In the genomic region with DNA sequence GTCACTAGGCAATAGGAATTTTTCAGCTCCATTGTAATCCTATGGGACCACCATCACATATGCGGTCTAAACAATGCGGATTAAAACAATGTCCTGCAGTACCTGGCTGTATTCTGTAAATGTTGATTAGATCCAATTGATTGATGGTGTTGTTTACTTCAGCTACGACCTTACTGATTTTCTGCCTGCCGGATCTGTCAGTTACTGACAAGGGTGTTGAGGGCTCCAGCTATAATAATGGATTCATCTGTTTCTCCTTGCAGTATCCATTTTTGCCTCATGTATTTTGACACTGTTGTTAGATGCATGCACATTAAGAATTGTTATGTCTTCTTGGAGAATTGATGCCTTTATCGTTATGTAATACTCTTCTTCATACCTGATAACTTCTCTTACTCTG, we compare ENCODE assay signal across 21 cellular contexts. TPM values are rescaled to one million over a fixed set of nuclear protein-coding genes. Genes with fewer than 3 reads are reported as not detected.
DNase-seq lines count a peak whose midpoint lies in the region; ATAC-seq, FAIRE-seq and TF ChIP-seq lines count a peak whose summit lies in the region.
"Had no signal": no experiment of that assay in that cellular context is flagged by ENCODE, and none has a peak within 500 bp of the region (broad histone marks: within the 10 kb centered on the region; RNA-seq: fewer than 3 reads in every experiment).

No MANE protein-coding gene starts in this region.

- no peaks in the 10 kb centered on the region for H3K27me3 ChIP-seq in H1 (replicated peaks in 1 of 4; ENCODE audit: control insufficient read depth in 3 of 4, extremely low read depth in 1 of 4, insufficient read depth in 3 of 4, low read length in 3 of 4)

- no peaks in the 10 kb centered on the region for H3K9me3 Mint-ChIP-seq in activated naive CD8-positive, alpha-beta T cell (ENCODE audit: low read depth)
- no peaks in the 10 kb centered on the region for H3K9me3 Mint-ChIP-seq in activated naive CD8-positive, alpha-beta T cell treated with anti-CD3 and anti-CD28 coated beads, Interleukin-2, amount 50 U/mL, for 24 hours
- H3K9me3 Mint-ChIP-seq: GM23338 had no signal

- WGBS in H1 (ENCODE audit: extremely low coverage in 1 of 2, insufficient coverage in 1 of 2, insufficient read length in 1 of 2, insufficient replicate concordance in 2 of 2, low coverage in 1 of 2, low lambda C conversion rate in 2 of 2, missing lambda C conversion rate in 1 of 2), 2 experiments = 75% methylated on average over 5 of the region's 5 CpGs; no CpG with 5 or more reads in 1 of the 2 experiments

- TF ChIP-seq EP300 in H1 (IDR thresholded peaks at IDR 0.05; ENCODE audit: borderline replicate concordance in 1 of 2, low read depth in 2 of 2, low read length in 2 of 2) = no peak

- TF ChIP-seq CTCF in H1 (IDR thresholded peaks at IDR 0.05; ENCODE audit: control extremely low read depth in 1 of 3, insufficient read depth in 1 of 3, low read depth in 1 of 3, low read length in 3 of 3) = no peak

- no peak overlapping the region for H2BK20ac ChIP-seq in H1 (ENCODE audit: low read length)

- no peak overlapping the region for H3K56ac ChIP-seq in H1 (replicated peaks; ENCODE audit: insufficient read length, low read depth, low read length)

- no peak for ATAC-seq in activated naive CD8-positive, alpha-beta T cell treated with anti-CD3 and anti-CD28 coated beads, Interleukin-2, amount 50 U/mL, for 24 hours
- ATAC-seq: GM23338, K562, PC-3 had no signal

- no peak overlapping the region for H3K4me2 ChIP-seq in H1 (ENCODE audit: insufficient read depth in 1 of 2, low read depth in 2 of 2, low read length in 2 of 2)
- H3K4me2 ChIP-seq: GM23338, SK-N-SH had no signal

- H2AK5ac ChIP-seq in H1 (ENCODE audit: low read depth, low read length) = no peak overlapping the region

- H3K14ac ChIP-seq in H1 (ENCODE audit: insufficient read length) = no peak overlapping the region

- POLR2A ChIA-PET in H1 (lab: Charles Lee; ENCODE audit: partially characterized antibody) = interaction anchor here (0.8 to 1.0 kb wide), 3 partner anchors 10 to 141 kb away, joined by 3 to 4 read pairs (median 3); no protein-coding TSS in a partner anchor

- no peak overlapping the region for H2BK5ac ChIP-seq in H1 (ENCODE audit: low read depth, low read length)

- TF ChIP-seq POLR2A in H1 (IDR thresholded peaks at IDR 0.05; ENCODE audit: control extremely low read depth in 1 of 2, low read depth in 2 of 2, low read length in 2 of 2) = no peak

- no peaks in the 10 kb centered on the region for H3K27me3 Mint-ChIP-seq in activated naive CD8-positive, alpha-beta T cell
- H3K27me3 Mint-ChIP-seq in activated naive CD8-positive, alpha-beta T cell treated with anti-CD3 and anti-CD28 coated beads, Interleukin-2, amount 50 U/mL, for 24 hours = no peaks in the 10 kb centered on the region

- H3K36me3 Mint-ChIP-seq in activated naive CD8-positive, alpha-beta T cell = peaks cover 5% of the 10 kb centered on the region
- peaks cover 22% of the 10 kb centered on the region for H3K36me3 Mint-ChIP-seq in activated naive CD8-positive, alpha-beta T cell treated with anti-CD3 and anti-CD28 coated beads, Interleukin-2, amount 50 U/mL, for 24 hours (ENCODE audit: low read depth)

- H2BK15ac ChIP-seq in H1 (ENCODE audit: low read length) = no peak overlapping the region

- no peak overlapping the region for H3K18ac ChIP-seq in H1 (ENCODE audit: extremely low read depth, low read length)

- no peaks in the 10 kb centered on the region for H3K36me3 ChIP-seq in H1 (ENCODE audit: control insufficient read depth in 2 of 4, insufficient read depth in 4 of 4, low read length in 3 of 4)

- H3K4me1 ChIP-seq in H1 (replicated peaks in 1 of 4; ENCODE audit: control insufficient read depth in 3 of 4, insufficient read depth in 4 of 4, low read length in 3 of 4) = peaks cover 0 to 8% (median 0%) of the 10 kb centered on the region in 4 experiments; a peak in 2 of 7 replicates

- no peaks in the 10 kb centered on the region for H3K9me3 ChIP-seq in H1 (ENCODE audit: insufficient read depth in 2 of 2, low read depth in 1 of 2, low read length in 1 of 2)
- H3K9me3 ChIP-seq: SK-N-SH had no signal

- H3K23ac ChIP-seq in H1 (ENCODE audit: insufficient read length) = no peak overlapping the region

- H3K79me2 ChIP-seq in H1 (ENCODE audit: control insufficient read depth in 1 of 2, insufficient read depth in 2 of 2, low read length in 2 of 2) = peaks cover 0 to 64% of the 10 kb centered on the region in 2 experiments; a peak in 2 of 4 replicates

- no peak overlapping the region for H3K4me3 Mint-ChIP-seq in activated naive CD8-positive, alpha-beta T cell
- H3K4me3 Mint-ChIP-seq in activated naive CD8-positive, alpha-beta T cell treated with anti-CD3 and anti-CD28 coated beads, Interleukin-2, amount 50 U/mL, for 24 hours = no peak overlapping the region
- H3K4me3 Mint-ChIP-seq: CD14-positive monocyte, GM23338 had no signal

- FAIRE-seq in GM19239 (lab: Jason Lieb, UNC) = peak; percentile 11
- FAIRE-seq in H1 (lab: Jason Lieb, UNC) = peak; percentile 58
- FAIRE-seq: K562 had no signal

- peaks cover 0 to 2% of the 10 kb centered on the region in 2 experiments for H4K20me1 ChIP-seq in H1 (replicated peaks in 1 of 2; ENCODE audit: control insufficient read depth in 1 of 2, insufficient read depth in 2 of 2, low read length in 2 of 2)

- no peak overlapping the region for H4K91ac ChIP-seq in H1 (replicated peaks; ENCODE audit: insufficient read length, low read length)

- H3K79me1 ChIP-seq in H1 (ENCODE audit: low read depth, low read length) = no peaks in the 10 kb centered on the region

- H3K9ac ChIP-seq in H1 (replicated peaks in 1 of 4; ENCODE audit: extremely low read depth in 1 of 4, low read depth in 3 of 4, low read length in 3 of 4) = no peak overlapping the region
- H3K9ac ChIP-seq: SK-N-SH had no signal

- no peak overlapping the region for H3K4ac ChIP-seq in H1 (replicated peaks; ENCODE audit: insufficient read length, low read depth, low read length)

- DNase-seq in activated naive CD8-positive, alpha-beta T cell treated with anti-CD3 and anti-CD28 coated beads, Interleukin-2, amount 50 U/mL, for 24 hours = no peak
- DNase-seq in GM19239 (ENCODE audit: insufficient read length, low spot score) = no peak
- no peak for DNase-seq in H1 (ENCODE audit: low read depth in 1 of 2, low spot score in 2 of 2)
- no peak for DNase-seq in NCI-H128 (lab: John Stamatoyannopoulos, UW; ENCODE audit: unreplicated experiment)
- DNase-seq in stimulated activated CD4-positive, alpha-beta T cell treated with anti-CD3 and anti-CD28 coated beads, Interleukin-15, amount 100 ng/mL, for 24 hours = no peak
- no peak for DNase-seq in iPS-NIHi11 (ENCODE audit: low spot score)
- DNase-seq: DMS153, GF-D8, NCI-H1105 treated with DMSO at 0.1 percent for 48 hours, NCI-H187, NCI-H2107, NCI-H510A, NCI-H748 treated with DMSO at 0.1 percent for 48 hours, PC-3, RPMI8226, SHP77 treated with DMSO at 0.1 percent for 48 hours, SK-N-SH had no signal

- CTCF ChIA-PET in H1 (lab: Charles Lee; ENCODE audit: partially characterized antibody) = interaction anchor here (1.2 to 1.6 kb wide), 3 partner anchors 12 to 177 kb away, joined by 5 to 15 read pairs (median 6); no protein-coding TSS in a partner anchor

- no peak overlapping the region for H3K4me3 ChIP-seq in H1 (ENCODE audit: extremely low read depth in 1 of 4, insufficient read depth in 2 of 4, low read depth in 3 of 4, low read length in 4 of 4)
- H3K4me3 ChIP-seq: GM23338, K562 had no signal

- no peak overlapping the region for H2BK120ac ChIP-seq in H1 (replicated peaks; ENCODE audit: low read depth, low read length)

- no peak overlapping the region for H3K27ac ChIP-seq in H1 (ENCODE audit: low read depth, low read length)

- no peak overlapping the region for H4K5ac ChIP-seq in H1 (ENCODE audit: insufficient read length, low read depth, low read length)

- H3K23me2 ChIP-seq in H1 (ENCODE audit: low read depth, low read length) = no peaks in the 10 kb centered on the region

- no peak overlapping the region for H2AFZ ChIP-seq in H1 (ENCODE audit: low read length)
- H2AFZ ChIP-seq: GM23338 had no signal

- no peak overlapping the region for H4K8ac ChIP-seq in H1 (ENCODE audit: extremely low read depth, insufficient read depth, low read length)

- TF ChIP-seq RAD21 in H1 (IDR thresholded peaks at IDR 0.05 in 1 of 2, conservative IDR thresholded peaks at IDR 0.05 in 1 of 2; ENCODE audit: low read depth in 2 of 2, low read length in 2 of 2) = no peak

- H2BK12ac ChIP-seq in H1 (ENCODE audit: low read depth, low read length) = no peak overlapping the region

- H3K4me1 Mint-ChIP-seq in activated naive CD8-positive, alpha-beta T cell (ENCODE audit: low read depth) = peaks cover 56% of the 10 kb centered on the region
- H3K4me1 Mint-ChIP-seq in activated naive CD8-positive, alpha-beta T cell treated with anti-CD3 and anti-CD28 coated beads, Interleukin-2, amount 50 U/mL, for 24 hours = peaks cover 55% of the 10 kb centered on the region

- H3K27ac Mint-ChIP-seq in activated naive CD8-positive, alpha-beta T cell = peak overlapping the region; percentile 76
- H3K27ac Mint-ChIP-seq in activated naive CD8-positive, alpha-beta T cell treated with anti-CD3 and anti-CD28 coated beads, Interleukin-2, amount 50 U/mL, for 24 hours = no peak overlapping the region
- H3K27ac Mint-ChIP-seq: CD14-positive monocyte, GM23338 had no signal

TF ChIP-seq in H1, 55 proteins besides CTCF, POLR2A, EP300 and RAD21 (continues in another document):
- TF ChIP-seq GTF2F1 (IDR thresholded peaks at IDR 0.05; ENCODE audit: borderline replicate concordance, low read depth, low read length) (no peak), KDM5A (IDR thresholded peaks at IDR 0.05; ENCODE audit: low read length) (no peak), ZNF274 (IDR thresholded peaks at IDR 0.05; ENCODE audit: borderline replicate concordance, extremely low read depth, low read length) (no peak), RXRA (IDR thresholded peaks at IDR 0.05; ENCODE audit: insufficient read depth, low read depth, low read length) (no peak), TAF7 (optimal IDR thresholded peaks at IDR 0.05; ENCODE audit: borderline replicate concordance, low read depth, low read length) (no peak), HDAC2 (IDR thresholded peaks at IDR 0.05; ENCODE audit: borderline replicate concordance in 1 of 2, low read depth in 2 of 2, low read length in 2 of 2) (no peak), SP2 (IDR thresholded peaks at IDR 0.05; ENCODE audit: low read length) (no peak), SIRT6 (IDR thresholded peaks at IDR 0.05; ENCODE audit: low read length) (no peak), KDM4A (IDR thresholded peaks at IDR 0.05; ENCODE audit: low read depth, low read length, severe bottlenecking) (no peak)

RNA-seq across cellular contexts. Expression of gene RAP1A, which starts 39.0 kb away (rescaled TPM):
- total RNA-seq in H1 (2021; fragmentation: NEBNext Ultra II Directional; extraction: Animal tissue kit (Norgen Biotek cat#: 25700)) = 30.6 and 35.8 TPM in 2 replicates
- polyA plus RNA-seq in H1 (2011; rRNA removed) = 5.3 and 10.9 TPM in 2 replicates
- polyA plus RNA-seq in H1 (2011; cell fraction: cytosol; rRNA removed) = 18.4 TPM
- polyA plus RNA-seq in H1 (2011; cell fraction: nucleus; rRNA removed) = 1.3 TPM
- 21.9 to 42.7 TPM (median 25.2 TPM) in 4 replicates for polyA plus RNA-seq in H1 (2012, experiment 1 of 2)
- 4.3 TPM for polyA plus RNA-seq in H1 (2012, experiment 2 of 2)
- 24.6 TPM for polyA plus RNA-seq in H1 (2013, experiment 1 of 2)
- polyA plus RNA-seq in H1 (2013, experiment 2 of 2) = 23.2 TPM
- 6.4 and 7.3 TPM in 2 replicates for polyA minus RNA-seq in H1 (2011; rRNA and poly(A)+ RNA removed)
- 6.9 TPM for polyA minus RNA-seq in H1 (2011; cell fraction: cytosol; rRNA and poly(A)+ RNA removed)
- polyA minus RNA-seq in H1 (2011; cell fraction: nucleus; rRNA and poly(A)+ RNA removed) = 5.8 TPM
